1 cellular context compared by ENCODE assay signal in the genomic region with DNA sequence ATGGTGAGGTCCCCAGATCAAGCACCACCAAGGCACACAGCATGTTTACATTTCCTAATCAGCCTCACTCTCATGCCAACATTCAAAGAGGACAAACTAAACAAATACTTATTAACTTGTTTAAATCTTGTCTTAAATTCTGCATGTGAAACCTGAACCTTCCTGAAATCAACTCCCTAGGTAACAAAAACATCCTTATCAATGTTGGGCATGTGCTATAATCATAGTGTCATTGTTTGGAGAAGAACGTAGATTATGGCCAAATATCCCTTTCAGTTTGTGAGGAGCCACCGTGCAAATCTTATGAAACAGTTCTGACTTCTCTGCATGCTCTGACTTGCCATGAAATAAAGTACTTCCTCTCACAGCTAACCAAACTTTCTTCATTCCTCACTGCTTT.
TF ChIP-seq lines count a peak whose summit lies in the region.

No MANE protein-coding gene starts in this region.

TF ChIP-seq in HEK293, 187 proteins besides CTCF, POLR2A, EP300 and RAD21 (continued from another document):
- TF ChIP-seq, protein P1, sequence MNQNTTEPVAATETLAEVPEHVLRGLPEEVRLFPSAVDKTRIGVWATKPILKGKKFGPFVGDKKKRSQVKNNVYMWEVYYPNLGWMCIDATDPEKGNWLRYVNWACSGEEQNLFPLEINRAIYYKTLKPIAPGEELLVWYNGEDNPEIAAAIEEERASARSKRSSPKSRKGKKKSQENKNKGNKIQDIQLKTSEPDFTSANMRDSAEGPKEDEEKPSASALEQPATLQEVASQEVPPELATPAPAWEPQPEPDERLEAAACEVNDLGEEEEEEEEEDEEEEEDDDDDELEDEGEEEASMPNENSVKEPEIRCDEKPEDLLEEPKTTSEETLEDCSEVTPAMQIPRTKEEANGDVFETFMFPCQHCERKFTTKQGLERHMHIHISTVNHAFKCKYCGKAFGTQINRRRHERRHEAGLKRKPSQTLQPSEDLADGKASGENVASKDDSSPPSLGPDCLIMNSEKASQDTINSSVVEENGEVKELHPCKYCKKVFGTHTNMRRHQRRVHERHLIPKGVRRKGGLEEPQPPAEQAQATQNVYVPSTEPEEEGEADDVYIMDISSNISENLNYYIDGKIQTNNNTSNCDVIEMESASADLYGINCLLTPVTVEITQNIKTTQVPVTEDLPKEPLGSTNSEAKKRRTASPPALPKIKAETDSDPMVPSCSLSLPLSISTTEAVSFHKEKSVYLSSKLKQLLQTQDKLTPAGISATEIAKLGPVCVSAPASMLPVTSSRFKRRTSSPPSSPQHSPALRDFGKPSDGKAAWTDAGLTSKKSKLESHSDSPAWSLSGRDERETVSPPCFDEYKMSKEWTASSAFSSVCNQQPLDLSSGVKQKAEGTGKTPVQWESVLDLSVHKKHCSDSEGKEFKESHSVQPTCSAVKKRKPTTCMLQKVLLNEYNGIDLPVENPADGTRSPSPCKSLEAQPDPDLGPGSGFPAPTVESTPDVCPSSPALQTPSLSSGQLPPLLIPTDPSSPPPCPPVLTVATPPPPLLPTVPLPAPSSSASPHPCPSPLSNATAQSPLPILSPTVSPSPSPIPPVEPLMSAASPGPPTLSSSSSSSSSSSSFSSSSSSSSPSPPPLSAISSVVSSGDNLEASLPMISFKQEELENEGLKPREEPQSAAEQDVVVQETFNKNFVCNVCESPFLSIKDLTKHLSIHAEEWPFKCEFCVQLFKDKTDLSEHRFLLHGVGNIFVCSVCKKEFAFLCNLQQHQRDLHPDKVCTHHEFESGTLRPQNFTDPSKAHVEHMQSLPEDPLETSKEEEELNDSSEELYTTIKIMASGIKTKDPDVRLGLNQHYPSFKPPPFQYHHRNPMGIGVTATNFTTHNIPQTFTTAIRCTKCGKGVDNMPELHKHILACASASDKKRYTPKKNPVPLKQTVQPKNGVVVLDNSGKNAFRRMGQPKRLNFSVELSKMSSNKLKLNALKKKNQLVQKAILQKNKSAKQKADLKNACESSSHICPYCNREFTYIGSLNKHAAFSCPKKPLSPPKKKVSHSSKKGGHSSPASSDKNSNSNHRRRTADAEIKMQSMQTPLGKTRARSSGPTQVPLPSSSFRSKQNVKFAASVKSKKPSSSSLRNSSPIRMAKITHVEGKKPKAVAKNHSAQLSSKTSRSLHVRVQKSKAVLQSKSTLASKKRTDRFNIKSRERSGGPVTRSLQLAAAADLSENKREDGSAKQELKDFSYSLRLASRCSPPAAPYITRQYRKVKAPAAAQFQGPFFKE (tag by site-specific recombination; IDR thresholded peaks at IDR 0.05; ENCODE audit: borderline replicate concordance): no peak
- TF ChIP-seq ZNF670 (tag by site-specific recombination; IDR thresholded peaks at IDR 0.05; ENCODE audit: low read depth): no peak
